Comparison of ENCODE assay signal across 1 cellular context in the genomic region with DNA sequence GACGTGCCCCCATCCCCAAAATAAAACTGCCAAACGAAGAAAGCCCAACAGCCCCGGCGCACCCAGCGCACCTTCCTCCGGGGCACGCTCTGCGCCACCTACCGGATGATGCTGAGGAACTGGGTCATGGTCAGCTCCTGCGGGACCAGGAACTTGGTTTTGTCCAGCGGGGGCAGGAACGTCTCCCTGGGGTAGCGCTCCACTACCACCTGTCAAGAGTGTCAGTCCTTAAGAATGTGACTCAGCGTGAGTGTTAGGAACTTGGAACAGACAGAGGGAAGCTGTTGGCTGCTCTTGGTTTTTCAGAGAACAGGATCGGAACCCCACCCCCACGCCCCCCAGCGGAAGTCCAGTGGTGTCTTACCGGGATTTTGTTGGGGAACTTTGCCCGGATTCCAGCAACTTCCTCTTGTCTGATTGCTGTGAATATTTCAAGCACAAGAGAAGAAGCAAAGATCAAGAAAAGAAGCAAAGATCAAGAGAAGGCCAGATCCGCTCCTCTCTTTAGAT.
TF ChIP-seq lines count a peak whose summit lies in the region.

No MANE protein-coding gene starts in this region.

TF ChIP-seq in K562, 482 proteins besides CTCF, POLR2A, EP300 and RAD21 (continued from another document and continues in another):
- TF ChIP-seq, protein P1, sequence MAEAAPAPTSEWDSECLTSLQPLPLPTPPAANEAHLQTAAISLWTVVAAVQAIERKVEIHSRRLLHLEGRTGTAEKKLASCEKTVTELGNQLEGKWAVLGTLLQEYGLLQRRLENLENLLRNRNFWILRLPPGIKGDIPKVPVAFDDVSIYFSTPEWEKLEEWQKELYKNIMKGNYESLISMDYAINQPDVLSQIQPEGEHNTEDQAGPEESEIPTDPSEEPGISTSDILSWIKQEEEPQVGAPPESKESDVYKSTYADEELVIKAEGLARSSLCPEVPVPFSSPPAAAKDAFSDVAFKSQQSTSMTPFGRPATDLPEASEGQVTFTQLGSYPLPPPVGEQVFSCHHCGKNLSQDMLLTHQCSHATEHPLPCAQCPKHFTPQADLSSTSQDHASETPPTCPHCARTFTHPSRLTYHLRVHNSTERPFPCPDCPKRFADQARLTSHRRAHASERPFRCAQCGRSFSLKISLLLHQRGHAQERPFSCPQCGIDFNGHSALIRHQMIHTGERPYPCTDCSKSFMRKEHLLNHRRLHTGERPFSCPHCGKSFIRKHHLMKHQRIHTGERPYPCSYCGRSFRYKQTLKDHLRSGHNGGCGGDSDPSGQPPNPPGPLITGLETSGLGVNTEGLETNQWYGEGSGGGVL (CRISPR knock-in tag; IDR thresholded peaks at IDR 0.05), result no peak
- TF ChIP-seq ZNF778 (CRISPR knock-in tag; IDR thresholded peaks at IDR 0.05), result no peak
- TF ChIP-seq ZNF695 (CRISPR knock-in tag; IDR thresholded peaks at IDR 0.05), result no peak
- no peak for TF ChIP-seq TSC22D4 (tag; IDR thresholded peaks at IDR 0.05)
- TF ChIP-seq ATF7 (IDR thresholded peaks at IDR 0.05), result peak; percentile 88
- TF ChIP-seq RFX1 (IDR thresholded peaks at IDR 0.05), result no peak
- TF ChIP-seq BHLHE40 (IDR thresholded peaks at IDR 0.05; ENCODE audit: low read length), result peak; percentile 49; the same call in 1 of the 2 replicates
- TF ChIP-seq ZNF717 (CRISPR knock-in tag; IDR thresholded peaks at IDR 0.05), result no peak
- TF ChIP-seq ZEB2 (IDR thresholded peaks at IDR 0.05), result peak; percentile 88
- peak; percentile 67 to 72 for TF ChIP-seq NRF1 (conservative IDR thresholded peaks at IDR 0.05 in 1 of 2, IDR thresholded peaks at IDR 0.05 in 1 of 2)
- TF ChIP-seq, protein P2, sequence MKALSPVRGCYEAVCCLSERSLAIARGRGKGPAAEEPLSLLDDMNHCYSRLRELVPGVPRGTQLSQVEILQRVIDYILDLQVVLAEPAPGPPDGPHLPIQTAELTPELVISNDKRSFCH (CRISPR knock-in tag; IDR thresholded peaks at IDR 0.05), result no peak
- TF ChIP-seq, protein P2 (tag; IDR thresholded peaks at IDR 0.05), result no peak
- TF ChIP-seq CBX3 (IDR thresholded peaks at IDR 0.05; ENCODE audit: borderline replicate concordance in 1 of 2, low read length in 2 of 2), result peak in 1 of 2 experiments; percentile 75; a peak in 1 of 3 replicates
- TF ChIP-seq CBFA2T3 (IDR thresholded peaks at IDR 0.05), result 0 out of 2 replicates have a peak, but pooled peaks have one; percentile 5
- peak; percentile 70 for TF ChIP-seq CXXC5 (CRISPR knock-in tag; IDR thresholded peaks at IDR 0.05)
- TF ChIP-seq PHB (CRISPR knock-in tag; IDR thresholded peaks at IDR 0.05), result no peak
- TF ChIP-seq DPF2 (IDR thresholded peaks at IDR 0.05), result peak; percentile 84; the same call in 1 of the 2 replicates
- TF ChIP-seq E2F4 (CRISPR knock-in tag; IDR thresholded peaks at IDR 0.05; ENCODE audit: low read depth), result no peak
- TF ChIP-seq ZNF133 (CRISPR knock-in tag; IDR thresholded peaks at IDR 0.05), result no peak
- no peak for TF ChIP-seq RBM39 (optimal IDR thresholded peaks at IDR 0.05; ENCODE audit: low read depth, low read length)
- no peak for TF ChIP-seq ZNF644 (tag; IDR thresholded peaks at IDR 0.05; ENCODE audit: low read depth)
- TF ChIP-seq L3MBTL2 (IDR thresholded peaks at IDR 0.05), result peak; percentile 59; the same call in 1 of the 2 replicates
- no peak for TF ChIP-seq XRCC3 (IDR thresholded peaks at IDR 0.05)
- TF ChIP-seq, protein P3, sequence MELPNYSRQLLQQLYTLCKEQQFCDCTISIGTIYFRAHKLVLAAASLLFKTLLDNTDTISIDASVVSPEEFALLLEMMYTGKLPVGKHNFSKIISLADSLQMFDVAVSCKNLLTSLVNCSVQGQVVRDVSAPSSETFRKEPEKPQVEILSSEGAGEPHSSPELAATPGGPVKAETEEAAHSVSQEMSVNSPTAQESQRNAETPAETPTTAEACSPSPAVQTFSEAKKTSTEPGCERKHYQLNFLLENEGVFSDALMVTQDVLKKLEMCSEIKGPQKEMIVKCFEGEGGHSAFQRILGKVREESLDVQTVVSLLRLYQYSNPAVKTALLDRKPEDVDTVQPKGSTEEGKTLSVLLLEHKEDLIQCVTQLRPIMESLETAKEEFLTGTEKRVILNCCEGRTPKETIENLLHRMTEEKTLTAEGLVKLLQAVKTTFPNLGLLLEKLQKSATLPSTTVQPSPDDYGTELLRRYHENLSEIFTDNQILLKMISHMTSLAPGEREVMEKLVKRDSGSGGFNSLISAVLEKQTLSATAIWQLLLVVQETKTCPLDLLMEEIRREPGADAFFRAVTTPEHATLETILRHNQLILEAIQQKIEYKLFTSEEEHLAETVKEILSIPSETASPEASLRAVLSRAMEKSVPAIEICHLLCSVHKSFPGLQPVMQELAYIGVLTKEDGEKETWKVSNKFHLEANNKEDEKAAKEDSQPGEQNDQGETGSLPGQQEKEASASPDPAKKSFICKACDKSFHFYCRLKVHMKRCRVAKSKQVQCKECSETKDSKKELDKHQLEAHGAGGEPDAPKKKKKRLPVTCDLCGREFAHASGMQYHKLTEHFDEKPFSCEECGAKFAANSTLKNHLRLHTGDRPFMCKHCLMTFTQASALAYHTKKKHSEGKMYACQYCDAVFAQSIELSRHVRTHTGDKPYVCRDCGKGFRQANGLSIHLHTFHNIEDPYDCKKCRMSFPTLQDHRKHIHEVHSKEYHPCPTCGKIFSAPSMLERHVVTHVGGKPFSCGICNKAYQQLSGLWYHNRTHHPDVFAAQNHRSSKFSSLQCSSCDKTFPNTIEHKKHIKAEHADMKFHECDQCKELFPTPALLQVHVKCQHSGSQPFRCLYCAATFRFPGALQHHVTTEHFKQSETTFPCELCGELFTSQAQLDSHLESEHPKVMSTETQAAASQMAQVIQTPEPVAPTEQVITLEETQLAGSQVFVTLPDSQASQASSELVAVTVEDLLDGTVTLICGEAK (IDR thresholded peaks at IDR 0.05), result 0 out of 2 replicates have a peak, but pooled peaks have one; percentile 37
- TF ChIP-seq, protein P3 (CRISPR knock-in tag; IDR thresholded peaks at IDR 0.05), result no peak
- TF ChIP-seq TBL1XR1 (IDR thresholded peaks at IDR 0.05; ENCODE audit: low read length in 2 of 2), result no peak
- TF ChIP-seq, protein P4, sequence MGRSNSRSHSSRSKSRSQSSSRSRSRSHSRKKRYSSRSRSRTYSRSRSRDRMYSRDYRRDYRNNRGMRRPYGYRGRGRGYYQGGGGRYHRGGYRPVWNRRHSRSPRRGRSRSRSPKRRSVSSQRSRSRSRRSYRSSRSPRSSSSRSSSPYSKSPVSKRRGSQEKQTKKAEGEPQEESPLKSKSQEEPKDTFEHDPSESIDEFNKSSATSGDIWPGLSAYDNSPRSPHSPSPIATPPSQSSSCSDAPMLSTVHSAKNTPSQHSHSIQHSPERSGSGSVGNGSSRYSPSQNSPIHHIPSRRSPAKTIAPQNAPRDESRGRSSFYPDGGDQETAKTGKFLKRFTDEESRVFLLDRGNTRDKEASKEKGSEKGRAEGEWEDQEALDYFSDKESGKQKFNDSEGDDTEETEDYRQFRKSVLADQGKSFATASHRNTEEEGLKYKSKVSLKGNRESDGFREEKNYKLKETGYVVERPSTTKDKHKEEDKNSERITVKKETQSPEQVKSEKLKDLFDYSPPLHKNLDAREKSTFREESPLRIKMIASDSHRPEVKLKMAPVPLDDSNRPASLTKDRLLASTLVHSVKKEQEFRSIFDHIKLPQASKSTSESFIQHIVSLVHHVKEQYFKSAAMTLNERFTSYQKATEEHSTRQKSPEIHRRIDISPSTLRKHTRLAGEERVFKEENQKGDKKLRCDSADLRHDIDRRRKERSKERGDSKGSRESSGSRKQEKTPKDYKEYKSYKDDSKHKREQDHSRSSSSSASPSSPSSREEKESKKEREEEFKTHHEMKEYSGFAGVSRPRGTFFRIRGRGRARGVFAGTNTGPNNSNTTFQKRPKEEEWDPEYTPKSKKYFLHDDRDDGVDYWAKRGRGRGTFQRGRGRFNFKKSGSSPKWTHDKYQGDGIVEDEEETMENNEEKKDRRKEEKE (IDR thresholded peaks at IDR 0.05; ENCODE audit: borderline replicate concordance in 1 of 2, control insufficient read depth in 1 of 2, low read depth in 2 of 2, low read length in 1 of 2), result no peak
- peak; percentile 79; the same call in 1 of the 2 replicates for TF ChIP-seq PHF21A (IDR thresholded peaks at IDR 0.05; ENCODE audit: borderline replicate concordance, low read depth)
- TF ChIP-seq ZNF655 (CRISPR knock-in tag; IDR thresholded peaks at IDR 0.05), result no peak
- TF ChIP-seq ZKSCAN1 (IDR thresholded peaks at IDR 0.05; ENCODE audit: low read depth, low read length), result peak; percentile 27; the same call in 1 of the 2 replicates
- no peak for TF ChIP-seq ATF1 (CRISPR knock-in tag; IDR thresholded peaks at IDR 0.05)
- TF ChIP-seq ATF1 (tag; IDR thresholded peaks at IDR 0.05), result peak; percentile 51
- TF ChIP-seq, protein P5, sequence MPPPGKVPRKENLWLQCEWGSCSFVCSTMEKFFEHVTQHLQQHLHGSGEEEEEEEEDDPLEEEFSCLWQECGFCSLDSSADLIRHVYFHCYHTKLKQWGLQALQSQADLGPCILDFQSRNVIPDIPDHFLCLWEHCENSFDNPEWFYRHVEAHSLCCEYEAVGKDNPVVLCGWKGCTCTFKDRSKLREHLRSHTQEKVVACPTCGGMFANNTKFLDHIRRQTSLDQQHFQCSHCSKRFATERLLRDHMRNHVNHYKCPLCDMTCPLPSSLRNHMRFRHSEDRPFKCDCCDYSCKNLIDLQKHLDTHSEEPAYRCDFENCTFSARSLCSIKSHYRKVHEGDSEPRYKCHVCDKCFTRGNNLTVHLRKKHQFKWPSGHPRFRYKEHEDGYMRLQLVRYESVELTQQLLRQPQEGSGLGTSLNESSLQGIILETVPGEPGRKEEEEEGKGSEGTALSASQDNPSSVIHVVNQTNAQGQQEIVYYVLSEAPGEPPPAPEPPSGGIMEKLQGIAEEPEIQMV (tag; conservative IDR thresholded peaks at IDR 0.05; ENCODE audit: low read depth), result no peak
- TF ChIP-seq NFE2 (IDR thresholded peaks at IDR 0.05; ENCODE audit: low read depth), result peak; percentile 55
- TF ChIP-seq HCFC1 (IDR thresholded peaks at IDR 0.05; ENCODE audit: low read depth, low read length), result no peak
- TF ChIP-seq RBM15 (IDR thresholded peaks at IDR 0.05; ENCODE audit: insufficient read depth, low read length), result no peak
- TF ChIP-seq ASH1L (IDR thresholded peaks at IDR 0.05; ENCODE audit: borderline replicate concordance, low read depth, partially characterized antibody), result no peak
- no peak for TF ChIP-seq E2F3 (CRISPR knock-in tag; IDR thresholded peaks at IDR 0.05)
- TF ChIP-seq ETV1 (tag; conservative IDR thresholded peaks at IDR 0.05; ENCODE audit: low read depth), result peak; percentile 61; the same call in 1 of the 2 replicates
- 0 out of 2 replicates have a peak, but pooled peaks have one; percentile 32 for TF ChIP-seq NCOA1 (IDR thresholded peaks at IDR 0.05; ENCODE audit: low read depth)
- TF ChIP-seq ZNF165 (CRISPR knock-in tag; IDR thresholded peaks at IDR 0.05; ENCODE audit: borderline replicate concordance), result no peak
- TF ChIP-seq ZNF217 (CRISPR knock-in tag; IDR thresholded peaks at IDR 0.05), result no peak
- TF ChIP-seq, protein P6, sequence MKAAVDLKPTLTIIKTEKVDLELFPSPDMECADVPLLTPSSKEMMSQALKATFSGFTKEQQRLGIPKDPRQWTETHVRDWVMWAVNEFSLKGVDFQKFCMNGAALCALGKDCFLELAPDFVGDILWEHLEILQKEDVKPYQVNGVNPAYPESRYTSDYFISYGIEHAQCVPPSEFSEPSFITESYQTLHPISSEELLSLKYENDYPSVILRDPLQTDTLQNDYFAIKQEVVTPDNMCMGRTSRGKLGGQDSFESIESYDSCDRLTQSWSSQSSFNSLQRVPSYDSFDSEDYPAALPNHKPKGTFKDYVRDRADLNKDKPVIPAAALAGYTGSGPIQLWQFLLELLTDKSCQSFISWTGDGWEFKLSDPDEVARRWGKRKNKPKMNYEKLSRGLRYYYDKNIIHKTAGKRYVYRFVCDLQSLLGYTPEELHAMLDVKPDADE (conservative IDR thresholded peaks at IDR 0.05; ENCODE audit: control insufficient read depth, low read depth, low read length), result no peak
